In genomic region chr11:102254047-102254446, GRCh38 we compare ENCODE assay signal across 10 cellular contexts.
DNase-seq lines count a peak whose midpoint lies in the region; ATAC-seq and TF ChIP-seq lines count a peak whose summit lies in the region.
"Had no signal": no experiment of that assay in that cellular context is flagged by ENCODE, and none has a peak within 500 bp of the region (broad histone marks: within the 10 kb centered on the region; RNA-seq: fewer than 3 reads in every experiment).

No MANE protein-coding gene starts in this region.

- in situ Hi-C loops in GM13977 (cut with MboI; ENCODE audit: low pct_unique_long_range_greater_than_20kb, low sequenced_read_pairs, unreplicated experiment) = no loop called here

- DNase-seq in AG09309 (ENCODE audit: low read depth) (no peak), GM13977 (ENCODE audit: low spot score) (no peak), RPMI7951 (ENCODE audit: low read depth) (peak; percentile 22), germinal center (ENCODE audit: low spot score) (peak; percentile 23), HK-2 (ENCODE audit: unreplicated experiment) (no peak), midbrain (lab: John Stamatoyannopoulos, UW) (no peak)
- no peak for DNase-seq in activated naive CD4-positive, alpha-beta T cell treated with anti-CD3 and anti-CD28 coated beads, Interleukin-2, amount 50 U/mL, for 72 hours (ENCODE audit: low spot score in 2 of 2)
- DNase-seq: NCI-H510A had no signal

- H3K27ac Mint-ChIP-seq in activated naive CD4-positive, alpha-beta T cell treated with anti-CD3 and anti-CD28 coated beads, Interleukin-2, amount 50 U/mL, for 72 hours = no peak overlapping the region
- H3K27ac Mint-ChIP-seq: activated T-helper 1 cell treated with anti-CD3 and anti-CD28 coated beads, Interleukin-12 subunit alpha, Interleukin-12 subunit beta, Interleukin-2, Interleukin-4 antibody, amounts not matched to agents 30 ng/mL and 10 ng/mL and 1 ng/mL, durations not matched to agents 14 hours and 24 hours and 36 hours had no signal

- H3K9me3 Mint-ChIP-seq in activated naive CD4-positive, alpha-beta T cell treated with anti-CD3 and anti-CD28 coated beads, Interleukin-2, amount 50 U/mL, for 72 hours = no peaks in the 10 kb centered on the region
- H3K9me3 Mint-ChIP-seq: activated T-helper 1 cell treated with anti-CD3 and anti-CD28 coated beads, Interleukin-12 subunit alpha, Interleukin-12 subunit beta, Interleukin-2, Interleukin-4 antibody, amounts not matched to agents 30 ng/mL and 10 ng/mL and 1 ng/mL, durations not matched to agents 14 hours and 24 hours and 36 hours had no signal

- no peak for ATAC-seq in activated naive CD4-positive, alpha-beta T cell treated with anti-CD3 and anti-CD28 coated beads, Interleukin-2, amount 50 U/mL, for 72 hours
- ATAC-seq in HG03139 (IDR thresholded peaks at IDR 0.05; ENCODE audit: unreplicated experiment) = no peak

- H3K4me3 ChIP-seq in AG09309 (ENCODE audit: control insufficient read depth, low read depth, low read length) = no peak overlapping the region

- TF ChIP-seq CTCF in AG09309 (IDR thresholded peaks at IDR 0.05; ENCODE audit: control insufficient read depth, insufficient read depth, low read depth, low read length, missing control alignments) = peak; percentile 28
- TF ChIP-seq CTCF in GM13977 (IDR thresholded peaks at IDR 0.05; ENCODE audit: extremely low read depth, insufficient read depth, missing control alignments) = peak; percentile 32

- H3K36me3 Mint-ChIP-seq in activated naive CD4-positive, alpha-beta T cell treated with anti-CD3 and anti-CD28 coated beads, Interleukin-2, amount 50 U/mL, for 72 hours = no peaks in the 10 kb centered on the region

Comparison
In these comparisons a context has a peak if more than half of its experiments do, and no peak if none do; other contexts are left out.
1. DNase-seq: peak in RPMI7951 (single experiment) and germinal center (single experiment); none in AG09309 (single experiment), GM13977 (single experiment), HK-2 (single experiment), activated naive CD4-positive, alpha-beta T cell treated with anti-CD3 and anti-CD28 coated beads, Interleukin-2, amount 50 U/mL, for 72 hours (0 of 2) and midbrain (single experiment).